ENCODE assay signal across 2 cellular contexts in genomic region chr11:128927108-128927461, GRCh38.
TF ChIP-seq lines count a peak whose summit lies in the region.

No MANE protein-coding gene starts in this region.

TF ChIP-seq in GM23338, 12 proteins besides CTCF, POLR2A, EP300 and RAD21:
- no peak for TF ChIP-seq REST (IDR thresholded peaks at IDR 0.05; ENCODE audit: unreplicated experiment)
- no peak for TF ChIP-seq ZNF462 (CRISPR knock-in tag; IDR thresholded peaks at IDR 0.05)
- no peak for TF ChIP-seq ZNF114 (CRISPR knock-in tag; IDR thresholded peaks at IDR 0.05)
- no peak for TF ChIP-seq ETS1 (IDR thresholded peaks at IDR 0.05)
- no peak for TF ChIP-seq EZH2phosphoT487 (IDR thresholded peaks at IDR 0.05; ENCODE audit: unreplicated experiment)
- no peak for TF ChIP-seq POLR2AphosphoS5 (IDR thresholded peaks at IDR 0.05; ENCODE audit: low read depth)
- TF ChIP-seq ZNF331 (CRISPR knock-in tag; IDR thresholded peaks at IDR 0.05; ENCODE audit: low read depth): no peak
- no peak for TF ChIP-seq CREB1 (CRISPR knock-in tag; IDR thresholded peaks at IDR 0.05; ENCODE audit: low read depth)
- no peak for TF ChIP-seq STAT1 (IDR thresholded peaks at IDR 0.05; ENCODE audit: unreplicated experiment)
- TF ChIP-seq EZH2 (IDR thresholded peaks at IDR 0.05; ENCODE audit: low read depth, unreplicated experiment): no peak
- no peak for TF ChIP-seq JUNB (IDR thresholded peaks at IDR 0.05; ENCODE audit: unreplicated experiment)
- no peak for TF ChIP-seq NANOG (IDR thresholded peaks at IDR 0.05; ENCODE audit: borderline replicate concordance)

TF ChIP-seq in K562, 482 proteins besides CTCF, POLR2A, EP300 and RAD21:
- TF ChIP-seq NFATC3 (IDR thresholded peaks at IDR 0.05): no peak
- TF ChIP-seq NFIC (IDR thresholded peaks at IDR 0.05): peak; percentile 53; the same call in 1 of the 2 replicates
